ENCODE assay signal across 21 cellular contexts in the genomic region with DNA sequence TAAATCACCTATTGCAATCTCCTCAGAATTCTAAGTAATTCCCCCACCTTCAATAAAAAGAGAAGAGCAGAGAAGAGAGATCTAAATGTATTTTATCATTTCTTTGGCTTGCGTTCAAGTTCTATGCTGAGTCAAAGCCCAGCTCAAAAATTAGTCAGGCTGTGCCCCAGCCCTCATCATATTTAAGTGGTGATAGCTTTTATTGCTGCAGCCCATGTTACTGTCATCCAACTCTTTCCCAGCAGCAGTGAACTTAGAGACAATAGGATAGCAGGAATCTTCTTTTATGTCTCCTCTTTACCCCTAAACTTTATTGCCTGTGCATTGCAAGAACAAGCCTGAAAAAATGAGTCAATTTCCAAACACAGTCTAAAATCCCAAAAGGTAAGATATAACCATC.
DNase-seq lines count a peak whose midpoint lies in the region; ATAC-seq, FAIRE-seq and TF ChIP-seq lines count a peak whose summit lies in the region.
"Had no signal": no experiment of that assay in that cellular context is flagged by ENCODE, and none has a peak within 500 bp of the region (broad histone marks: within the 10 kb centered on the region; RNA-seq: fewer than 3 reads in every experiment).

No MANE protein-coding gene starts in this region.

- DNase-seq in AG04450 (ENCODE audit: low read depth, low spot score) (peak; percentile 4), IMR-90 (peak; percentile 64), astrocyte of the hippocampus (ENCODE audit: low read depth, low spot score) (peak; percentile 4), foreskin keratinocyte (peak; percentile 85 to 90), HTR-8/SVneo (ENCODE audit: insufficient read length, low spot score) (no peak), omental fat pad (ENCODE audit: low spot score) (no peak)
- no peak for DNase-seq in naive thymus-derived CD4-positive, alpha-beta T cell
- no peak for DNase-seq in activated CD4-positive, CD25-positive, alpha-beta regulatory T cell treated with anti-CD3 and anti-CD28 coated beads, Interleukin-2, amount 50 U/mL, for 72 hours
- DNase-seq: activated CD4-positive, alpha-beta T cell treated with anti-CD3 and anti-CD28 coated beads for 1 hour; activated naive CD8-positive, alpha-beta T cell treated with anti-CD3 and anti-CD28 coated beads for 36 hours; DMS79; effector memory CD4-positive, alpha-beta T cell; left lung; MV-4-11; NCI-H1930; NCI-H526; T-helper 9 cell; thyroid gland had no signal

- H4K20me1 ChIP-seq in IMR-90 (ENCODE audit: insufficient read depth, low read length): no peaks in the 10 kb centered on the region

- H3K4me2 ChIP-seq in IMR-90 (ENCODE audit: low read depth, low read length): no peak overlapping the region

- no peaks in the 10 kb centered on the region for H3K36me3 ChIP-seq in IMR-90 (ENCODE audit: control insufficient read depth, insufficient read depth, low read length)
- no peaks in the 10 kb centered on the region for H3K36me3 ChIP-seq in naive thymus-derived CD4-positive, alpha-beta T cell (ENCODE audit: control insufficient read depth in 2 of 3, insufficient read depth in 3 of 3, low read length in 3 of 3)
- H3K36me3 ChIP-seq: left lung, thyroid gland had no signal

- in situ Hi-C loops in IMR-90 (cut with MboI; ENCODE audit: low sequenced_read_pairs): no loop called here

- no peaks in the 10 kb centered on the region for H3K27me3 Mint-ChIP-seq in naive thymus-derived CD4-positive, alpha-beta T cell
- H3K27me3 Mint-ChIP-seq: activated naive CD8-positive, alpha-beta T cell treated with anti-CD3 and anti-CD28 coated beads for 36 hours; stimulated activated memory B cell treated with anti-CD40 and anti-IgM and Interleukin-4, amounts not matched to agents 10 μg/mL and 1 μg/mL and 100 μg/mL, for 72 hours had no signal

- no peak for TF ChIP-seq RAD21 in IMR-90 (IDR thresholded peaks at IDR 0.05; ENCODE audit: low read length)

- no peak for TF ChIP-seq CTCF in AG04450 (IDR thresholded peaks at IDR 0.05; ENCODE audit: low read depth, low read length)
- TF ChIP-seq CTCF in IMR-90 (conservative IDR thresholded peaks at IDR 0.05; ENCODE audit: low read depth, low read length): no peak
- TF ChIP-seq CTCF in foreskin keratinocyte (conservative IDR thresholded peaks at IDR 0.05): no peak
- TF ChIP-seq CTCF in omental fat pad (IDR thresholded peaks at IDR 0.05): no peak

- no peaks in the 10 kb centered on the region for H3K4me1 Mint-ChIP-seq in naive thymus-derived CD4-positive, alpha-beta T cell
- H3K4me1 Mint-ChIP-seq: activated naive CD8-positive, alpha-beta T cell treated with anti-CD3 and anti-CD28 coated beads for 36 hours; stimulated activated memory B cell treated with anti-CD40 and anti-IgM and Interleukin-4, amounts not matched to agents 10 μg/mL and 1 μg/mL and 100 μg/mL, for 72 hours had no signal

- no peak overlapping the region for H2BK5ac ChIP-seq in IMR-90 (ENCODE audit: low read depth, low read length, poor library complexity, severe bottlenecking)

- POLR2A ChIA-PET in AG04450 (lab: Yijun Ruan, JAX): no interaction called here
- POLR2A ChIA-PET in IMR-90 (lab: Charles Lee; ENCODE audit: unreplicated experiment): interaction anchor here (0.6 kb wide), 1 partner anchor 13 kb away, joined by 17 read pairs; no protein-coding TSS in a partner anchor
- POLR2A ChIA-PET in naive thymus-derived CD4-positive, alpha-beta T cell (lab: Charles Lee): interaction anchor here (0.7 kb wide), 1 partner anchor 82 kb away, joined by 3 read pairs; no protein-coding TSS in a partner anchor

- ATAC-seq in IMR-90 (ENCODE audit: low read depth) (peak; percentile 64), foreskin keratinocyte (peak; percentile 98), omental fat pad (ENCODE audit: low FRiP score) (no peak)
- no peak for ATAC-seq in naive thymus-derived CD4-positive, alpha-beta T cell
- ATAC-seq: left lung; stimulated activated memory B cell treated with anti-CD40 and anti-IgM and Interleukin-4, amounts not matched to agents 10 μg/mL and 1 μg/mL and 100 μg/mL, for 72 hours had no signal

- H3K27me3 ChIP-seq in AG04450 (ENCODE audit: control insufficient read depth, insufficient read depth, low read length) (no peaks in the 10 kb centered on the region), IMR-90 (ENCODE audit: control insufficient read depth, insufficient read depth, low read length) (no peaks in the 10 kb centered on the region), foreskin keratinocyte (no peaks in the 10 kb centered on the region)
- H3K27me3 ChIP-seq in naive thymus-derived CD4-positive, alpha-beta T cell (ENCODE audit: control insufficient read depth in 2 of 2, insufficient read depth in 2 of 2, low read length in 2 of 2): no peaks in the 10 kb centered on the region
- H3K27me3 ChIP-seq: left lung, thyroid gland had no signal

- dilution Hi-C loops in IMR-90 (cut with HindIII; ENCODE audit: low sequenced_read_pairs, unreplicated experiment): no loop called here

- H3K4me3 ChIP-seq in AG04450 (ENCODE audit: low read depth, low read length) (no peak overlapping the region), IMR-90 (ENCODE audit: insufficient read depth, low read depth, low read length) (no peak overlapping the region)
- no peak overlapping the region for H3K4me3 ChIP-seq in naive thymus-derived CD4-positive, alpha-beta T cell (ENCODE audit: low read length)
- H3K4me3 ChIP-seq: left lung, thyroid gland had no signal

- H3K4me3 Mint-ChIP-seq in naive thymus-derived CD4-positive, alpha-beta T cell: no peak overlapping the region
- H3K4me3 Mint-ChIP-seq: activated naive CD8-positive, alpha-beta T cell treated with anti-CD3 and anti-CD28 coated beads for 36 hours; activated T-helper 1 cell treated with anti-CD3 and anti-CD28 coated beads, Interleukin-12 subunit alpha, Interleukin-12 subunit beta, Interleukin-2, Interleukin-4 antibody, amounts not matched to agents 30 ng/mL and 10 ng/mL and 1 ng/mL, durations not matched to agents 14 hours and 24 hours and 36 hours; stimulated activated memory B cell treated with anti-CD40 and anti-IgM and Interleukin-4, amounts not matched to agents 10 μg/mL and 1 μg/mL and 100 μg/mL, for 72 hours had no signal

- H3K9ac ChIP-seq in IMR-90 (ENCODE audit: low read depth, low read length): no peak overlapping the region

- no peak for TF ChIP-seq POLR2A in IMR-90 (IDR thresholded peaks at IDR 0.05; ENCODE audit: low read depth, low read length)

- H3K9me3 Mint-ChIP-seq in naive thymus-derived CD4-positive, alpha-beta T cell: peaks cover 0 to 21% (median 6%) of the 10 kb centered on the region in 11 donors

- no peaks in the 10 kb centered on the region for H3K9me1 ChIP-seq in IMR-90 (ENCODE audit: insufficient read depth, low read length)

- H3K56ac ChIP-seq in IMR-90 (ENCODE audit: extremely low read depth, insufficient read depth, low read length): no peak overlapping the region

- no peaks in the 10 kb centered on the region for H3K4me1 ChIP-seq in IMR-90 (ENCODE audit: control insufficient read depth, insufficient read depth, low read length)
- peaks cover 19% of the 10 kb centered on the region for H3K4me1 ChIP-seq in foreskin keratinocyte
- no peaks in the 10 kb centered on the region for H3K4me1 ChIP-seq in naive thymus-derived CD4-positive, alpha-beta T cell (ENCODE audit: control insufficient read depth in 2 of 2, insufficient read depth in 2 of 2, low read length in 2 of 2)
- H3K4me1 ChIP-seq: left lung had no signal

- FAIRE-seq in HTR-8/SVneo (lab: Jason Lieb, UNC): no peak
- FAIRE-seq: GM18507 had no signal

- no peak overlapping the region for H2AK5ac ChIP-seq in IMR-90 (ENCODE audit: low read depth, low read length)

- no peak overlapping the region for H2AFZ ChIP-seq in IMR-90 (replicated peaks; ENCODE audit: low read length, poor library complexity)

- no TSS peak for BruUV-seq in IMR-90 (replicated peaks; lab: Mats Ljungman, UMichigan)

- no peak overlapping the region for H4K91ac ChIP-seq in IMR-90 (ENCODE audit: insufficient read depth, low read depth, low read length)

- no peak overlapping the region for H2BK20ac ChIP-seq in IMR-90 (ENCODE audit: low read depth, low read length)

- H3K23ac ChIP-seq in IMR-90 (ENCODE audit: low read depth, low read length): no peak overlapping the region

- no peaks in the 10 kb centered on the region for H3K36me3 Mint-ChIP-seq in naive thymus-derived CD4-positive, alpha-beta T cell
- H3K36me3 Mint-ChIP-seq: activated naive CD8-positive, alpha-beta T cell treated with anti-CD3 and anti-CD28 coated beads for 36 hours; stimulated activated memory B cell treated with anti-CD40 and anti-IgM and Interleukin-4, amounts not matched to agents 10 μg/mL and 1 μg/mL and 100 μg/mL, for 72 hours had no signal

- CTCF ChIA-PET in AG04450 (lab: Charles Lee): no interaction called here
- CTCF ChIA-PET in IMR-90 (lab: Yijun Ruan, JAX): no interaction called here
- CTCF ChIA-PET in naive thymus-derived CD4-positive, alpha-beta T cell (lab: Charles Lee): no interaction called here

- no peak overlapping the region for H2BK15ac ChIP-seq in IMR-90 (ENCODE audit: low read depth, low read length)

- H3K27ac ChIP-seq in AG04450 (ENCODE audit: low read depth, low read length) (no peak overlapping the region), IMR-90 (ENCODE audit: insufficient read depth, low read length) (no peak overlapping the region), foreskin keratinocyte (no peak overlapping the region)
- H3K27ac ChIP-seq in naive thymus-derived CD4-positive, alpha-beta T cell (ENCODE audit: low read depth, low read length): no peak overlapping the region
- H3K27ac ChIP-seq: left lung, thyroid gland had no signal

- no peak overlapping the region for H3K14ac ChIP-seq in IMR-90 (replicated peaks; ENCODE audit: low read depth, low read length)

- no peaks in the 10 kb centered on the region for H3K79me1 ChIP-seq in IMR-90 (ENCODE audit: low read depth in 1 of 2, low read length in 2 of 2)

- H3K27ac Mint-ChIP-seq in naive thymus-derived CD4-positive, alpha-beta T cell: no peak overlapping the region
- H3K27ac Mint-ChIP-seq: activated naive CD8-positive, alpha-beta T cell treated with anti-CD3 and anti-CD28 coated beads for 36 hours; activated T-helper 1 cell treated with anti-CD3 and anti-CD28 coated beads, Interleukin-12 subunit alpha, Interleukin-12 subunit beta, Interleukin-2, Interleukin-4 antibody, amounts not matched to agents 30 ng/mL and 10 ng/mL and 1 ng/mL, durations not matched to agents 14 hours and 24 hours and 36 hours; stimulated activated memory B cell treated with anti-CD40 and anti-IgM and Interleukin-4, amounts not matched to agents 10 μg/mL and 1 μg/mL and 100 μg/mL, for 72 hours had no signal

- no peak overlapping the region for H3K4ac ChIP-seq in IMR-90 (ENCODE audit: low read depth, low read length)

- H2AK9ac ChIP-seq in IMR-90 (replicated peaks; ENCODE audit: low read depth, low read length, poor library complexity): no peak overlapping the region

- no CpG with 5 or more reads among the region's 1 CpG for WGBS in IMR-90 (ENCODE audit: extremely low coverage in 2 of 2, insufficient read length in 1 of 2), 2 experiments

- H4K5ac ChIP-seq in IMR-90 (ENCODE audit: low read depth, low read length): no peak overlapping the region

- intact Hi-C loops in IMR-90 (cut with micrococcal nuclease): no loop called here
- intact Hi-C loops in naive thymus-derived CD4-positive, alpha-beta T cell (cut with micrococcal nuclease): no loop called here

- no peak overlapping the region for H2BK120ac ChIP-seq in IMR-90 (ENCODE audit: low read depth, low read length)

- no peak overlapping the region for H4K8ac ChIP-seq in IMR-90 (ENCODE audit: low read depth in 2 of 2, low read length in 2 of 2)

- no peaks in the 10 kb centered on the region for H3K9me3 ChIP-seq in AG04450 (ENCODE audit: control insufficient read depth, insufficient read depth, low read length)
- H3K9me3 ChIP-seq in IMR-90 (ENCODE audit: control insufficient read depth, insufficient read depth, low read length): no peaks in the 10 kb centered on the region
- H3K9me3 ChIP-seq in naive thymus-derived CD4-positive, alpha-beta T cell (ENCODE audit: control insufficient read depth in 2 of 3, low read length in 3 of 3): no peaks in the 10 kb centered on the region
- H3K9me3 ChIP-seq: left lung, thyroid gland had no signal

- H3K18ac ChIP-seq in IMR-90 (ENCODE audit: low read depth, low read length): no peak overlapping the region

Comparison
In these comparisons a context has a peak if more than half of its experiments do, and no peak if none do; other contexts are left out.
1. DNase-seq: peak in AG04450 (single experiment), IMR-90 (single experiment), astrocyte of the hippocampus (single experiment) and foreskin keratinocyte (2 of 2); none in naive thymus-derived CD4-positive, alpha-beta T cell (0 of 9), HTR-8/SVneo (single experiment), activated CD4-positive, CD25-positive, alpha-beta regulatory T cell treated with anti-CD3 and anti-CD28 coated beads, Interleukin-2, amount 50 U/mL, for 72 hours (single experiment) and omental fat pad (single experiment).
2. ATAC-seq: peak in IMR-90 (single experiment) and foreskin keratinocyte (single experiment); none in naive thymus-derived CD4-positive, alpha-beta T cell (single experiment) and omental fat pad (single experiment).